28 cellular contexts compared by ENCODE assay signal in the genomic region with DNA sequence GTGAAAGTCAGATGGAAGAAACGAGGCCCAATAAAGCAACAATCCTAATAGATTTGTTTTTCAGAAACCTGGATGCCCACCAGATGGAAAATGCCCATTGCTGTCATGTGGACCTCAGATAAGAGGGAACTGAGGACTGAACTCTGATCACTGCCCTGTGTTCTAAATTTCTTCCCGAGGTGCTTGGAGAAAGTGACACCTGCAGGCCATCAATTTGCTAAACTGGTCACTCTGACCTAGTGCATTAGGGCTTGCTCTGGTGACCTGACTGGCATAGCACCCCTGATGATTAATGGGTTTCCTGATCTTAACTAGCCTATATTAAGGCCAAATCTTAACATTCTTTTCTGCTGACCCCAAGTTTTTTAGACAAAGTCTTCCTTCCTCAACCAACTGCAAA.
"Had no signal": no experiment of that assay in that cellular context is flagged by ENCODE, and none has a peak within 500 bp of the region (broad histone marks: within the 10 kb centered on the region; RNA-seq: fewer than 3 reads in every experiment).

No MANE protein-coding gene starts in this region.

- H3K4me1 Mint-ChIP-seq: nephron; stimulated activated effector memory CD8-positive, alpha-beta T cell treated with anti-CD3 and anti-CD28 coated beads, Interleukin-12 subunit alpha, Interleukin-12 subunit beta, amount 100 ng/mL, for 72 hours had no signal

- H3K27me3 Mint-ChIP-seq: activated naive CD4-positive, alpha-beta T cell treated with anti-CD3 and anti-CD28 coated beads, Interleukin-2, amount 50 U/mL, for 24 hours; memory B cell had no signal

- H3K27me3 ChIP-seq: ascending aorta, brain microvascular endothelial cell, neutrophil, pancreas, right atrium auricular region, stomach, transverse colon, uterus had no signal

- H3K4me3 Mint-ChIP-seq: activated CD8-positive, alpha-beta T cell treated with anti-CD3 and anti-CD28 coated beads, Interleukin-2, amount 10 ng/mL, durations not matched to agents 7 days and 5 days; activated naive CD4-positive, alpha-beta T cell treated with anti-CD3 and anti-CD28 coated beads, Interleukin-2, amount 50 U/mL, for 24 hours; activated T-helper 1 cell treated with anti-CD3 and anti-CD28 coated beads, Interleukin-12 subunit alpha, Interleukin-12 subunit beta, Interleukin-2, Interleukin-4 antibody, amounts not matched to agents 30 ng/mL and 10 ng/mL and 1 ng/mL, durations not matched to agents 14 hours and 24 hours and 36 hours; memory B cell; nephron; stimulated activated effector memory CD8-positive, alpha-beta T cell treated with anti-CD3 and anti-CD28 coated beads, Interleukin-12 subunit alpha, Interleukin-12 subunit beta, amount 100 ng/mL, for 72 hours had no signal

- H3K36me3 Mint-ChIP-seq: activated naive CD4-positive, alpha-beta T cell treated with anti-CD3 and anti-CD28 coated beads, Interleukin-2, amount 50 U/mL, for 24 hours; memory B cell; stimulated activated effector memory CD8-positive, alpha-beta T cell treated with anti-CD3 and anti-CD28 coated beads, Interleukin-12 subunit alpha, Interleukin-12 subunit beta, amount 100 ng/mL, for 72 hours had no signal

- H3K9me3 ChIP-seq: ascending aorta, neutrophil, pancreas, psoas muscle, right atrium auricular region, stomach, transverse colon, uterus had no signal

- H3K4me1 ChIP-seq: ascending aorta, pancreas, psoas muscle, right atrium auricular region, transverse colon, uterus had no signal

- ATAC-seq: activated CD8-positive, alpha-beta T cell treated with anti-CD3 and anti-CD28 coated beads, Interleukin-2, amount 10 ng/mL, durations not matched to agents 7 days and 5 days; esophagus mucosa; pancreas; psoas muscle; stimulated activated effector memory CD8-positive, alpha-beta T cell treated with anti-CD3 and anti-CD28 coated beads, Interleukin-12 subunit alpha, Interleukin-12 subunit beta, amount 100 ng/mL, for 72 hours had no signal

- H3K36me3 ChIP-seq: ascending aorta, brain microvascular endothelial cell, neutrophil, pancreas, right atrium auricular region, stomach, transverse colon, uterus, WERI-Rb-1 had no signal

- H3K27ac Mint-ChIP-seq: activated CD8-positive, alpha-beta T cell treated with anti-CD3 and anti-CD28 coated beads, Interleukin-2, amount 10 ng/mL, durations not matched to agents 7 days and 5 days; activated naive CD4-positive, alpha-beta T cell treated with anti-CD3 and anti-CD28 coated beads, Interleukin-2, amount 50 U/mL, for 24 hours; activated T-helper 1 cell treated with anti-CD3 and anti-CD28 coated beads, Interleukin-12 subunit alpha, Interleukin-12 subunit beta, Interleukin-2, Interleukin-4 antibody, amounts not matched to agents 30 ng/mL and 10 ng/mL and 1 ng/mL, durations not matched to agents 14 hours and 24 hours and 36 hours; memory B cell; nephron; stimulated activated effector memory CD8-positive, alpha-beta T cell treated with anti-CD3 and anti-CD28 coated beads, Interleukin-12 subunit alpha, Interleukin-12 subunit beta, amount 100 ng/mL, for 72 hours had no signal

- DNase-seq: activated CD4-positive, alpha-beta T cell treated with anti-CD3 and anti-CD28 coated beads, Interleukin-2, amount 50 U/mL, for 1 hour; activated CD4-positive, CD25-positive, alpha-beta regulatory T cell treated with anti-CD3 and anti-CD28 coated beads, Interleukin-2, amount 50 U/mL, for 72 hours; activated CD8-positive, alpha-beta T cell treated with anti-CD3 and anti-CD28 coated beads, Interleukin-2, amount 10 ng/mL, durations not matched to agents 7 days and 5 days; activated gamma-delta T cell; brain microvascular endothelial cell; central memory CD4-positive, alpha-beta T cell; dermis blood vessel endothelial cell; effector CD8-positive, alpha-beta T cell; foreskin melanocyte; glutamatergic neuron; hypothalamus; pancreas; psoas muscle; stimulated activated CD4-positive, alpha-beta T cell treated with anti-CD3 and anti-CD28 coated beads, Interleukin-2, amount 100 ng/mL, for 24 hours; stomach; transverse colon; uterus; WERI-Rb-1 had no signal

- H3K27ac ChIP-seq: ascending aorta, brain microvascular endothelial cell, neutrophil, pancreas, psoas muscle, right atrium auricular region, stomach, transverse colon, uterus, WERI-Rb-1 had no signal

- FAIRE-seq: pancreas, TTC549 had no signal

- H3K9me3 Mint-ChIP-seq: activated naive CD4-positive, alpha-beta T cell treated with anti-CD3 and anti-CD28 coated beads, Interleukin-2, amount 50 U/mL, for 24 hours; activated T-helper 1 cell treated with anti-CD3 and anti-CD28 coated beads, Interleukin-12 subunit alpha, Interleukin-12 subunit beta, Interleukin-2, Interleukin-4 antibody, amounts not matched to agents 30 ng/mL and 10 ng/mL and 1 ng/mL, durations not matched to agents 14 hours and 24 hours and 36 hours; memory B cell; nephron; stimulated activated effector memory CD8-positive, alpha-beta T cell treated with anti-CD3 and anti-CD28 coated beads, Interleukin-12 subunit alpha, Interleukin-12 subunit beta, amount 100 ng/mL, for 72 hours had no signal

- H3K4me3 ChIP-seq: ascending aorta, pancreas, psoas muscle, right atrium auricular region, stomach, transverse colon, uterus had no signal
